1 cellular context compared by ENCODE assay signal in genomic region chr6:84667252-84668213, GRCh38.
TF ChIP-seq lines count a peak whose summit lies in the region.

No MANE protein-coding gene starts in this region.

TF ChIP-seq in K562, 482 proteins besides CTCF, POLR2A, EP300 and RAD21 (continued from another document and continues in another):
- TF ChIP-seq ZNF699 (CRISPR knock-in tag; IDR thresholded peaks at IDR 0.05; ENCODE audit: insufficient replicate concordance): no peak
- TF ChIP-seq ZC3H8 (IDR thresholded peaks at IDR 0.05): no peak
- TF ChIP-seq ZNF639 (CRISPR knock-in tag; conservative IDR thresholded peaks at IDR 0.05 in 1 of 2, IDR thresholded peaks at IDR 0.05 in 1 of 2): peak in 1 of 2 experiments; percentile 69; a peak in 1 of 4 replicates
- peak; percentile 69 for TF ChIP-seq NCOR1 (IDR thresholded peaks at IDR 0.05)
- TF ChIP-seq PRMT5 (CRISPR knock-in tag; IDR thresholded peaks at IDR 0.05): no peak
- TF ChIP-seq MITF (IDR thresholded peaks at IDR 0.05): no peak
- TF ChIP-seq ZNF253 (CRISPR knock-in tag; conservative IDR thresholded peaks at IDR 0.05): no peak
- no peak for TF ChIP-seq THAP12 (CRISPR knock-in tag; IDR thresholded peaks at IDR 0.05)
- TF ChIP-seq YY1 (IDR thresholded peaks at IDR 0.05; ENCODE audit: borderline replicate concordance in 1 of 3, control insufficient read depth in 1 of 3, extremely low read depth in 1 of 3, insufficient read depth in 3 of 3, insufficient read length in 1 of 3, insufficient replicate concordance in 2 of 3, low read depth in 1 of 3, low read length in 2 of 3): no peak
- peak; percentile 35; the same call in 1 of the 2 replicates for TF ChIP-seq MTA1 (IDR thresholded peaks at IDR 0.05; ENCODE audit: borderline replicate concordance)
- TF ChIP-seq AFF4 (CRISPR knock-in tag; IDR thresholded peaks at IDR 0.05): no peak
- TF ChIP-seq THRA (IDR thresholded peaks at IDR 0.05): no peak
- no peak for TF ChIP-seq TSHZ1 (CRISPR knock-in tag; IDR thresholded peaks at IDR 0.05)
- TF ChIP-seq CBFA2T2 (conservative IDR thresholded peaks at IDR 0.05): peak; percentile 39; the same call in 1 of the 2 replicates
- TF ChIP-seq ETV5 (CRISPR knock-in tag; IDR thresholded peaks at IDR 0.05; ENCODE audit: low read depth): no peak
- no peak for TF ChIP-seq BDP1 (IDR thresholded peaks at IDR 0.05; ENCODE audit: insufficient read depth, insufficient read length)
- TF ChIP-seq ZSCAN29 (IDR thresholded peaks at IDR 0.05): no peak
- TF ChIP-seq ZNF41 (CRISPR knock-in tag; conservative IDR thresholded peaks at IDR 0.05): no peak
- no peak for TF ChIP-seq DEAF1 (CRISPR knock-in tag; IDR thresholded peaks at IDR 0.05)
- TF ChIP-seq ZNF512 (tag; IDR thresholded peaks at IDR 0.05): no peak
- TF ChIP-seq USF1 (CRISPR knock-in tag; IDR thresholded peaks at IDR 0.05): no peak
- no peak for TF ChIP-seq SNIP1 (IDR thresholded peaks at IDR 0.05; ENCODE audit: low read depth)
- TF ChIP-seq ZNF431 (CRISPR knock-in tag; IDR thresholded peaks at IDR 0.05): no peak
- TF ChIP-seq RB1 (IDR thresholded peaks at IDR 0.05; ENCODE audit: low read depth): no peak
- no peak for TF ChIP-seq ETV1 (tag; conservative IDR thresholded peaks at IDR 0.05; ENCODE audit: low read depth)
- no peak for TF ChIP-seq ZNF785 (CRISPR knock-in tag; IDR thresholded peaks at IDR 0.05)
- TF ChIP-seq SMAD4 (CRISPR knock-in tag; conservative IDR thresholded peaks at IDR 0.05): peak; percentile 89
- peak; percentile 63; the same call in 1 of the 2 replicates for TF ChIP-seq SMARCE1 (IDR thresholded peaks at IDR 0.05)
- TF ChIP-seq NFE2L1 (tag; IDR thresholded peaks at IDR 0.05; ENCODE audit: borderline replicate concordance, low read depth): no peak
- TF ChIP-seq RUNX1 (IDR thresholded peaks at IDR 0.05; ENCODE audit: low read depth): no peak
- no peak for TF ChIP-seq KAT8 (IDR thresholded peaks at IDR 0.05; ENCODE audit: low read depth)
- TF ChIP-seq THAP7 (CRISPR knock-in tag; IDR thresholded peaks at IDR 0.05): no peak
- TF ChIP-seq HINFP (tag; conservative IDR thresholded peaks at IDR 0.05; ENCODE audit: low read depth): no peak
- no peak for TF ChIP-seq ZNF668 (CRISPR knock-in tag; IDR thresholded peaks at IDR 0.05)
- TF ChIP-seq PHTF2 (CRISPR knock-in tag; IDR thresholded peaks at IDR 0.05): no peak
